28 cellular contexts compared by ENCODE assay signal in genomic region chr10:72204724-72205123, GRCh38.
"Had no signal": no experiment of that assay in that cellular context is flagged by ENCODE, and none has a peak within 500 bp of the region (broad histone marks: within the 10 kb centered on the region; RNA-seq: fewer than 3 reads in every experiment).

No MANE protein-coding gene starts in this region.

- H3K9me3 ChIP-seq: ascending aorta, body of pancreas, SJCRH30, SK-N-SH had no signal

- H3K27me3 ChIP-seq: ascending aorta, body of pancreas, SJCRH30 had no signal

- H3K9ac ChIP-seq: KMS-11, SK-N-SH had no signal

- H3K4me3 ChIP-seq: ascending aorta, body of pancreas, SJCRH30 had no signal

- DNase-seq: activated CD4-positive, alpha-beta T cell treated with anti-CD3 and anti-CD28 coated beads for 48 hours; activated CD4-positive, alpha-beta T cell treated with anti-CD3 and anti-CD28 coated beads, Interleukin-2, amount 50 U/mL, for 4 hours; activated CD4-positive, CD25-positive, alpha-beta regulatory T cell treated with anti-CD3 and anti-CD28 coated beads, Interleukin-2, amount 50 U/mL, for 72 hours; activated CD8-positive, alpha-beta memory T cell treated with anti-CD3 and anti-CD28 coated beads, Interleukin-2, amount 50 U/mL, for 48 hours; activated CD8-positive, alpha-beta T cell treated with anti-CD3 and anti-CD28 coated beads, Interleukin-2, amount 10 ng/mL, durations not matched to agents 7 days and 5 days; activated effector memory CD4-positive, alpha-beta T cell treated with Interleukin-2 at 50 U/mL for 16 hours; activated naive CD4-positive, alpha-beta T cell; activated naive CD8-positive, alpha-beta T cell treated with anti-CD3 and anti-CD28 coated beads, Interleukin-2, amount 50 U/mL, for 24 hours; activated T-cell treated with anti-CD3 and anti-CD28 coated beads, Interleukin-2, amount 50 U/mL, for 1 hour; amniotic stem cell; body of pancreas; MV-4-11; NCI-H1092 treated with DMSO at 0.1 percent for 48 hours; NCI-H1417 treated with DMSO at 0.1 percent for 48 hours; NCI-H1694; NCI-H2029 treated with DMSO at 0.1 percent for 48 hours; NCI-H345; NCI-H510A; NCI-H526 treated with DMSO at 0.1 percent for 48 hours; NCI-H82; Right ventricle myocardium superior; RPMI8226; SJCRH30; SK-N-SH; T-helper 1 cell had no signal

- ATAC-seq: activated CD8-positive, alpha-beta T cell treated with anti-CD3 and anti-CD28 coated beads, Interleukin-2, amount 10 ng/mL, durations not matched to agents 7 days and 5 days; activated naive CD4-positive, alpha-beta T cell treated with anti-CD3 and anti-CD28 coated beads, Interleukin-2, amount 50 U/mL, for 72 hours; activated naive CD8-positive, alpha-beta T cell treated with anti-CD3 and anti-CD28 coated beads, Interleukin-2, amount 50 U/mL, for 24 hours; body of pancreas had no signal

- H3K27ac ChIP-seq: ascending aorta, body of pancreas, KMS-11, SJCRH30 had no signal

- H3K4me1 ChIP-seq: ascending aorta, body of pancreas, SJCRH30 had no signal

- H3K4me2 ChIP-seq: KMS-11, SK-N-SH had no signal
